In genomic region chr7:108838143-108838542, GRCh38 we compare ENCODE assay signal across 19 cellular contexts.
A peak's percentile ranks its signal among the peaks of the same experiment; 100 is the strongest.
DNase-seq lines count a peak whose midpoint lies in the region; ATAC-seq and TF ChIP-seq lines count a peak whose summit lies in the region.
"Had no signal": no experiment of that assay in that cellular context is flagged by ENCODE, and none has a peak within 500 bp of the region (broad histone marks: within the 10 kb centered on the region; RNA-seq: fewer than 3 reads in every experiment).

No MANE protein-coding gene starts in this region.

- no peak overlapping the region for H3K27ac ChIP-seq in left ventricle myocardium inferior (replicated peaks)
- H3K27ac ChIP-seq: GM23248 had no signal

- H3K4me1 ChIP-seq in left ventricle myocardium inferior: no peaks in the 10 kb centered on the region
- H3K4me1 ChIP-seq: HAP-1 had no signal

- peak; percentile 77 for DNase-seq in NCI-H1694 treated with DMSO at 0.1 percent for 48 hours (lab: John Stamatoyannopoulos, UW)
- no peak for DNase-seq in mesothelial cell of epicardium (ENCODE audit: low spot score in 2 of 2, unreplicated experiment in 2 of 2)
- DNase-seq in left cardiac atrium: no peak
- DNase-seq in left ventricle myocardium inferior: no peak
- no peak for DNase-seq in COLO829 (ENCODE audit: low spot score)
- DNase-seq: Calu3; CD8-positive, alpha-beta T cell; DMS153; GM23248; KG1; NCI-H1092; NCI-H1436 treated with DMSO at 0.1 percent for 48 hours; NCI-H2081; NCI-H2171; NCI-H526 treated with DMSO at 0.1 percent for 48 hours; Right ventricle myocardium superior had no signal

- H3K36me3 Mint-ChIP-seq in brain (no peaks in the 10 kb centered on the region), mesothelial cell of epicardium (peaks cover 3% of the 10 kb centered on the region)
- H3K36me3 Mint-ChIP-seq: CD8-positive, alpha-beta T cell had no signal

- H3K27ac Mint-ChIP-seq in brain: peak overlapping the region in 4 of 5 experiments; percentile 6 to 83 (median 42)
- peak overlapping the region; percentile 73 for H3K27ac Mint-ChIP-seq in mesothelial cell of epicardium
- H3K27ac Mint-ChIP-seq: CD8-positive, alpha-beta T cell had no signal

- no peak for TF ChIP-seq CTCF in brain (conservative IDR thresholded peaks at IDR 0.05)
- TF ChIP-seq CTCF in mesothelial cell of epicardium (IDR thresholded peaks at IDR 0.05; ENCODE audit: unreplicated experiment): no peak
- TF ChIP-seq CTCF in left ventricle myocardium inferior (IDR thresholded peaks at IDR 0.05; ENCODE audit: borderline replicate concordance): no peak

- H3K4me1 Mint-ChIP-seq in brain (peaks cover 21% of the 10 kb centered on the region), mesothelial cell of epicardium (peaks cover 18% of the 10 kb centered on the region)

- no peak for ATAC-seq in left cardiac atrium
- ATAC-seq in HG02870 (IDR thresholded peaks at IDR 0.05; ENCODE audit: unreplicated experiment): no peak
- ATAC-seq: CD8-positive, alpha-beta T cell had no signal

- no peaks in the 10 kb centered on the region for H3K36me3 ChIP-seq in left ventricle myocardium inferior
- H3K36me3 ChIP-seq: HAP-1 had no signal

- peaks cover 22% of the 10 kb centered on the region for H3K9me3 ChIP-seq in left ventricle myocardium inferior (replicated peaks)
- H3K9me3 ChIP-seq: HAP-1 had no signal

- intact Hi-C loops in left cardiac atrium (cut with DNase I): no loop called here
- intact Hi-C loops in left ventricle myocardium inferior (cut with micrococcal nuclease): no loop called here

- no peak overlapping the region for H3K4me3 ChIP-seq in left ventricle myocardium inferior
- H3K4me3 ChIP-seq: GM23248, HAP-1 had no signal

- H3K9me3 Mint-ChIP-seq in brain (peaks cover 9 to 21% (median 16%) of the 10 kb centered on the region in 5 experiments), mesothelial cell of epicardium (peaks cover 17% of the 10 kb centered on the region)

- H3K4me3 Mint-ChIP-seq in brain (peak overlapping the region in 1 of 5 experiments; percentile 28), mesothelial cell of epicardium (no peak overlapping the region)
- H3K4me3 Mint-ChIP-seq: CD8-positive, alpha-beta T cell had no signal

- no peaks in the 10 kb centered on the region for H3K27me3 ChIP-seq in left ventricle myocardium inferior (ENCODE audit: low read depth)

- H3K27me3 Mint-ChIP-seq in brain: no peaks in the 10 kb centered on the region
- H3K27me3 Mint-ChIP-seq in mesothelial cell of epicardium (ENCODE audit: low read depth): no peaks in the 10 kb centered on the region
